ENCODE assay signal across 1 cellular context in the genomic region with DNA sequence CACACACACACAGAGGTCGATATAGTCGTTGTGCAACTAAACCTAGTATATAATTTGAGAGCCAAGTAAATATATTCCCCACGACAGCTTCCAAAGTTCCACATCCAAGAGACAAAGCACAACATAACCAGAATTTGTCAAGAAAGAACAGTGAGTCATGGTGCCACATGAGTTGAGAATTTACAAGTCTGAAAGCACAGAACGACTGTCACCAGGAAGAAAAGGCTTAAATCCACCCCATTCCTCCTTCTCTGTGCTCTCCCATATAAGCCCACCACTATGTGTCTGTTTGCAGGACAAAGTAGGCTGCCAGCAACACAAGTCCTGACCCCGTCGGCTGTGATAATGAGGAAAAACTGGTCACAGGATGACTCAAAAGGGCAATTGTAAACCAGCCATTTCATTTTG.
TF ChIP-seq lines count a peak whose summit lies in the region.

No MANE protein-coding gene starts in this region.

TF ChIP-seq in GM23338, 12 proteins besides CTCF, POLR2A, EP300 and RAD21 (continued from another document):
- TF ChIP-seq REST (IDR thresholded peaks at IDR 0.05; ENCODE audit: unreplicated experiment) (no peak), EZH2 (IDR thresholded peaks at IDR 0.05; ENCODE audit: low read depth, unreplicated experiment) (no peak), ZNF114 (CRISPR knock-in tag; IDR thresholded peaks at IDR 0.05) (no peak), ETS1 (IDR thresholded peaks at IDR 0.05) (no peak), ZNF462 (CRISPR knock-in tag; IDR thresholded peaks at IDR 0.05) (no peak), ZNF331 (CRISPR knock-in tag; IDR thresholded peaks at IDR 0.05; ENCODE audit: low read depth) (no peak)
